ENCODE assay signal across 25 cellular contexts in the genomic region with DNA sequence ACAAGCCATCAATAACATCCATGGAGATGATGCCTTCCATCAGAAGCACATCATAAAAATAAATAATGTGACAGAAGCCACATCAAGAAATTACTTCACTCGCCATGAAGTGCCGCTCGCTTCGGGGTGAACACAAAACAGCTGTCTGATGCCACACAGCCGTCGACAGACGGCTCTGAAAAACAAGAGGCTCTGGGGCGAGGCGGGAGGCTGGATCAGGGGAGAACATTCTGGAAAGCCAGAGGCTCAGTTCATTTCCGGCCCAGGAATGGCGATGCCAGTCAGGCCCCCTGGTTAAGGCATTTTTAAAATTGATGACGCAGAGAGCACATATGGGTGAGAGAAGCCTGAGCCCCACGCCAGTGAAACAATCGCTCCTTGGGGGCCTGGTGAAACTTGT.
"Had no signal": no experiment of that assay in that cellular context is flagged by ENCODE, and none has a peak within 500 bp of the region (broad histone marks: within the 10 kb centered on the region; RNA-seq: fewer than 3 reads in every experiment).

No MANE protein-coding gene starts in this region.

- H3K4me1 Mint-ChIP-seq: mesothelial cell of epicardium had no signal

- ATAC-seq: esophagus mucosa, gastrocnemius medialis, heart right ventricle, left colon, left lobe of liver, mucosa of descending colon had no signal

- H3K4me3 Mint-ChIP-seq: memory B cell, mesothelial cell of epicardium had no signal

- H3K36me3 Mint-ChIP-seq: memory B cell, mesothelial cell of epicardium had no signal

- H3K27ac Mint-ChIP-seq: memory B cell, mesothelial cell of epicardium had no signal

- H3K9me3 Mint-ChIP-seq: memory B cell had no signal

- DNase-seq: dermis blood vessel endothelial cell; effector CD4-positive, alpha-beta T cell; effector memory CD4-positive, alpha-beta T cell; erythroblast; esophagus squamous epithelium; foreskin fibroblast; foreskin melanocyte; gastrocnemius medialis; glutamatergic neuron; heart right ventricle; hippocampal formation; kidney; kidney glomerular epithelial cell; left colon; left ventricle myocardium inferior; mammary epithelial cell; mesendoderm; mucosa of descending colon had no signal

- FAIRE-seq: colon, endothelial cell of umbilical vein, islet of Langerhans, kidney had no signal
